ENCODE assay signal across 1 cellular context in genomic region chr3:123789760-123790159, GRCh38.
TF ChIP-seq lines count a peak whose summit lies in the region.

No MANE protein-coding gene starts in this region.

TF ChIP-seq in GM23338, 12 proteins besides CTCF, POLR2A, EP300 and RAD21 (continued from another document):
- TF ChIP-seq POLR2AphosphoS5 (IDR thresholded peaks at IDR 0.05; ENCODE audit: low read depth), result no peak
- TF ChIP-seq ZNF462 (CRISPR knock-in tag; IDR thresholded peaks at IDR 0.05), result no peak
- TF ChIP-seq ETS1 (IDR thresholded peaks at IDR 0.05), result no peak
- TF ChIP-seq JUNB (IDR thresholded peaks at IDR 0.05; ENCODE audit: unreplicated experiment), result no peak
- TF ChIP-seq ZNF331 (CRISPR knock-in tag; IDR thresholded peaks at IDR 0.05; ENCODE audit: low read depth), result no peak
- TF ChIP-seq EZH2phosphoT487 (IDR thresholded peaks at IDR 0.05; ENCODE audit: unreplicated experiment), result no peak
